8 cellular contexts compared by ENCODE assay signal in genomic region chr3:141076821-141077571, GRCh38.
A peak's percentile ranks its signal among the peaks of the same experiment; 100 is the strongest.
DNase-seq lines count a peak whose midpoint lies in the region; ATAC-seq lines count a peak whose summit lies in the region.

No MANE protein-coding gene starts in this region.

- no peaks in the 10 kb centered on the region for H3K9me3 ChIP-seq in stomach smooth muscle (ENCODE audit: control insufficient read depth in 2 of 2, low read length in 2 of 2)

- no peaks in the 10 kb centered on the region for H3K9me3 Mint-ChIP-seq in T-helper 2 cell treated with Interferon-gamma antibody and Interleukin-4, amounts not matched to agents 5 μg/mL and 100 μg/mL, for 36 hours

- no peak overlapping the region for H3K4me3 Mint-ChIP-seq in T-helper 2 cell treated with Interferon-gamma antibody and Interleukin-4, amounts not matched to agents 5 μg/mL and 100 μg/mL, for 36 hours

- H3K9ac ChIP-seq in stomach smooth muscle (ENCODE audit: low read length in 2 of 2), result peak overlapping the region; percentile 36 to 51

- H3K27ac ChIP-seq in caudate nucleus (ENCODE audit: low read depth, low read length), result peak overlapping the region; percentile 62
- H3K27ac ChIP-seq in stomach smooth muscle (ENCODE audit: low read length), result peak overlapping the region; percentile 55

- DNase-seq in DMS79 treated with DMSO at 0.1 percent for 48 hours (lab: John Stamatoyannopoulos, UW) (peak; percentile 61), NCI-H146 (lab: John Stamatoyannopoulos, UW) (peak; percentile 85), caudate nucleus (lab: John Stamatoyannopoulos, UW) (peak in 51 of 61 donors; percentile 3 to 85 (median 51)), medulla oblongata (ENCODE audit: extremely low spot score) (peak; percentile 57), D341Med (ENCODE audit: low spot score) (no peak)
- no peak for DNase-seq in T-helper 2 cell treated with Interferon-gamma antibody and Interleukin-4, amounts not matched to agents 5 μg/mL and 100 μg/mL, for 36 hours (ENCODE audit: low spot score)

- H3K4me3 ChIP-seq in stomach smooth muscle (ENCODE audit: low read length in 2 of 2), result peak overlapping the region; percentile 31 to 71

- no peak for ATAC-seq in GM21390 (IDR thresholded peaks at IDR 0.05; ENCODE audit: unreplicated experiment)

- H3K4me1 Mint-ChIP-seq in T-helper 2 cell treated with Interferon-gamma antibody and Interleukin-4, amounts not matched to agents 5 μg/mL and 100 μg/mL, for 36 hours (ENCODE audit: low read depth), result no peaks in the 10 kb centered on the region

- H3K27me3 Mint-ChIP-seq in T-helper 2 cell treated with Interferon-gamma antibody and Interleukin-4, amounts not matched to agents 5 μg/mL and 100 μg/mL, for 36 hours (ENCODE audit: low read depth), result peaks cover 3% of the 10 kb centered on the region

- H3K36me3 ChIP-seq in stomach smooth muscle (ENCODE audit: control insufficient read depth in 2 of 2, insufficient read depth in 2 of 2, low read length in 2 of 2), result no peaks in the 10 kb centered on the region

- no peak overlapping the region for H3K27ac Mint-ChIP-seq in T-helper 2 cell treated with Interferon-gamma antibody and Interleukin-4, amounts not matched to agents 5 μg/mL and 100 μg/mL, for 36 hours

- H3K27me3 ChIP-seq in stomach smooth muscle (ENCODE audit: control insufficient read depth in 1 of 2, insufficient read depth in 2 of 2, low read length in 2 of 2), result no peaks in the 10 kb centered on the region

- H3K4me1 ChIP-seq in stomach smooth muscle (ENCODE audit: control insufficient read depth, insufficient read depth, low read length), result peaks cover 21% of the 10 kb centered on the region

- H3K36me3 Mint-ChIP-seq in T-helper 2 cell treated with Interferon-gamma antibody and Interleukin-4, amounts not matched to agents 5 μg/mL and 100 μg/mL, for 36 hours (ENCODE audit: low read depth), result no peaks in the 10 kb centered on the region

Comparison
In these comparisons a context has a peak if more than half of its experiments do, and no peak if none do; other contexts are left out.
1. DNase-seq: peak in DMS79 treated with DMSO at 0.1 percent for 48 hours (single experiment), NCI-H146 (single experiment), caudate nucleus (51 of 61) and medulla oblongata (single experiment); none in D341Med (single experiment) and T-helper 2 cell treated with Interferon-gamma antibody and Interleukin-4, amounts not matched to agents 5 μg/mL and 100 μg/mL, for 36 hours (single experiment).